In the genomic region with DNA sequence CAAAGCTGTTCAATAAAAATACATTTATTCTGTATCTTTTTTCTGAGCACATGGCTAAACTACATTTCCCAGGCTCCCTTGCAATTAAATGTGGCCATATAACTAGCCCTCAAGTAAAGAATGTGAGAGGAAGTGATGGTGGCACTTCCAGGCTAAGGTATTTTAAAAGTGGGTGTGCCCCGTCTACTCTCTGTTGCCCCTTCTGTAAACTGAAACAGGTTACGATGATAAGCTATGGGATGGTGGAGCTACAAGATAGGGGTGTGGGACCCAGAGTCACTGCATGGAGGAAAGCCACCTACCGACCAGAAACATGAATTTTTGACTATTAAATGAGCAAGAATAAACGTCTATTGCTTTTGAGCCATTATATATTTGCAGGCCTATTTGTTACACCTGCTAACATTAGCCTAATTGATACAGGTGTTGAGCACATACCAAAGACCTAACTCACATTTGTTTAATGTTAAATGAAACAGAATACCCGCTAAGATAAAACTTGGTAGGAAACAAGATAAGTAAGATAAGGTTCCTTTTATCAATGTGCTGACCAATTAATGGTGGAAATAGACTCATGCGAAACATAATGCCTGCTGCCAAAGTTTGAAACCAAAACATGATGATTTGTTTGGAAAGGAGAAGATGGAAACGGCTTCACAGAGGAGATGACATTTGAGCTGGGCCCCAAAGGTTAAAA, we compare ENCODE assay signal across 11 cellular contexts. TPM values are rescaled to one million over a fixed set of nuclear protein-coding genes. Genes with fewer than 3 reads are reported as not detected.
DNase-seq lines count a peak whose midpoint lies in the region; ATAC-seq, FAIRE-seq and TF ChIP-seq lines count a peak whose summit lies in the region.
"Had no signal": no experiment of that assay in that cellular context is flagged by ENCODE, and none has a peak within 500 bp of the region (broad histone marks: within the 10 kb centered on the region; RNA-seq: fewer than 3 reads in every experiment).

No MANE protein-coding gene starts in this region.

- WGBS in HepG2 (ENCODE audit: low lambda C conversion rate), result 7% methylated on average over 7 of the region's 7 CpGs
- 47% methylated on average over 7 of the region's 7 CpGs for WGBS in right lobe of liver (ENCODE audit: insufficient coverage, low coverage, low lambda C conversion rate, missing lambda C conversion rate)

- no peak overlapping the region for H3K9ac ChIP-seq in HepG2 (ENCODE audit: insufficient read depth, low read depth, low read length)
- H3K9ac ChIP-seq in iPS-20b (ENCODE audit: low read depth, low read length), result no peak overlapping the region

- CTCF ChIA-PET in HepG2 (lab: Yijun Ruan, JAX; ENCODE audit: low intra/inter-chr PET ratio, low total read pairs), result no interaction called here

- H3K27ac ChIP-seq in HepG2 (ENCODE audit: extremely low read length, insufficient read depth, low read length), result no peak overlapping the region
- no peak overlapping the region for H3K27ac ChIP-seq in right lobe of liver
- 0 out of 2 replicates have a peak overlapping the region, but pooled peaks have one; percentile 2 for H3K27ac ChIP-seq in VCaP
- no peak overlapping the region for H3K27ac ChIP-seq in iPS-20b (ENCODE audit: low read length)
- peak overlapping the region; percentile 93 for H3K27ac ChIP-seq in vagina

- H3K79me2 ChIP-seq in HepG2 (ENCODE audit: insufficient read depth, low read length), result no peaks in the 10 kb centered on the region

- in situ Hi-C loops in HepG2 (cut with HindIII; ENCODE audit: extremely low pct_ligation_motif_present, low pct_unique_long_range_greater_than_20kb), result no loop called here

- H3K4me1 ChIP-seq in HepG2 (ENCODE audit: insufficient read depth, low read length) (peaks cover 40% of the 10 kb centered on the region), right lobe of liver (peaks cover 0 to 8% (median 0%) of the 10 kb centered on the region in 4 donors), iPS-20b (ENCODE audit: insufficient read depth, low read length) (peaks cover 28% of the 10 kb centered on the region; the same call in 1 of the 2 replicates), vagina (peaks cover 60% of the 10 kb centered on the region)

- H3K4me3 ChIP-seq in HepG2 (replicated peaks in 1 of 3; ENCODE audit: insufficient read depth in 1 of 3, low read depth in 2 of 3, low read length in 3 of 3), result peak overlapping the region in 2 of 3 experiments; percentile 18 to 29; a peak in 3 of 6 replicates
- no peak overlapping the region for H3K4me3 ChIP-seq in right lobe of liver
- peak overlapping the region; percentile 88 for H3K4me3 ChIP-seq in iPS-20b (ENCODE audit: low read length)
- H3K4me3 ChIP-seq in vagina, result peak overlapping the region in 1 of 2 donors; percentile 64

- H3K36me3 ChIP-seq in HepG2 (replicated peaks in 1 of 2; ENCODE audit: control insufficient read depth in 1 of 2, insufficient read depth in 2 of 2, low read length in 2 of 2), result no peaks in the 10 kb centered on the region
- H3K36me3 ChIP-seq in right lobe of liver, result no peaks in the 10 kb centered on the region
- H3K36me3 ChIP-seq in iPS-20b (ENCODE audit: insufficient read depth, low read depth, low read length), result no peaks in the 10 kb centered on the region
- no peaks in the 10 kb centered on the region for H3K36me3 ChIP-seq in vagina

- POLR2A ChIA-PET in HepG2 (lab: Yijun Ruan, JAX), result no interaction called here

- TF ChIP-seq EP300 in HepG2 (IDR thresholded peaks at IDR 0.05; ENCODE audit: low read depth in 2 of 2, low read length in 2 of 2) (no peak), HepG2 (CRISPR knock-in tag; IDR thresholded peaks at IDR 0.05; ENCODE audit: borderline replicate concordance) (no peak)

- TF ChIP-seq POLR2A in HepG2 (IDR thresholded peaks at IDR 0.05; ENCODE audit: insufficient read depth in 1 of 2, low read depth in 2 of 2, low read length in 2 of 2) (no peak), right lobe of liver (IDR thresholded peaks at IDR 0.05) (no peak), vagina (IDR thresholded peaks at IDR 0.05) (no peak)

- H3K9me3 ChIP-seq in HepG2 (ENCODE audit: low read length), result no peaks in the 10 kb centered on the region
- H3K9me3 ChIP-seq in right lobe of liver, result no peaks in the 10 kb centered on the region
- no peaks in the 10 kb centered on the region for H3K9me3 ChIP-seq in iPS-20b (ENCODE audit: insufficient read depth, low read depth, low read length)
- no peaks in the 10 kb centered on the region for H3K9me3 ChIP-seq in vagina

- no peak for ATAC-seq in HepG2
- ATAC-seq in right lobe of liver, result no peak
- ATAC-seq in GM21447 (IDR thresholded peaks at IDR 0.05; ENCODE audit: unreplicated experiment), result no peak

- peak overlapping the region; percentile 100 for H3K4me2 ChIP-seq in HepG2 (ENCODE audit: low read depth, low read length)

- no peak for TF ChIP-seq RAD21 in HepG2 (CRISPR knock-in tag; IDR thresholded peaks at IDR 0.05)

- DNase-seq in HepG2 (ENCODE audit: low spot score), result peak; percentile 15
- DNase-seq in right lobe of liver, result no peak
- DNase-seq in vagina (ENCODE audit: extremely low spot score in 2 of 2), result no peak
- no peak for DNase-seq in NCI-H2227 (lab: John Stamatoyannopoulos, UW; ENCODE audit: unreplicated experiment)
- DNase-seq in NCI-H226, result no peak
- DNase-seq: NCI-H187 treated with DMSO at 0.1 percent for 48 hours had no signal

- intact Hi-C loops in HepG2 (cut with micrococcal nuclease; ENCODE audit: unreplicated experiment) (loop anchor here (5.0 kb wide), 1 partner anchor 148 kb away; no protein-coding TSS in a partner anchor), right lobe of liver (cut with DNase I) (no loop called here), vagina (cut with DNase I) (loop anchor here (5.0 to 10.0 kb wide), 2 partner anchors 125 to 158 kb away; no protein-coding TSS in a partner anchor)

- TF ChIP-seq CTCF in HepG2 (CRISPR knock-in tag; IDR thresholded peaks at IDR 0.05) (0 out of 2 replicates have a peak, but pooled peaks have one; percentile 6), right lobe of liver (IDR thresholded peaks at IDR 0.05) (no peak), VCaP (conservative IDR thresholded peaks at IDR 0.05) (no peak), vagina (IDR thresholded peaks at IDR 0.05) (no peak)

- no peaks in the 10 kb centered on the region for H4K20me1 ChIP-seq in HepG2 (ENCODE audit: insufficient read depth, low read length)

- no peak for FAIRE-seq in HepG2 (lab: Jason Lieb, UNC)
- FAIRE-seq: bronchial epithelial cell, urothelium cell line had no signal

- H3K27me3 ChIP-seq in HepG2 (ENCODE audit: control insufficient read depth in 1 of 2, insufficient read depth in 2 of 2, low read length in 2 of 2), result peaks cover 0 to 21% of the 10 kb centered on the region in 2 experiments; a peak in 4 of 5 replicates
- H3K27me3 ChIP-seq in right lobe of liver, result peaks cover 0 to 10% of the 10 kb centered on the region in 2 donors
- no peaks in the 10 kb centered on the region; the same call in 1 of the 2 replicates for H3K27me3 ChIP-seq in iPS-20b (ENCODE audit: insufficient read depth, low read length)
- H3K27me3 ChIP-seq in vagina, result no peaks in the 10 kb centered on the region

- TSS peak; percentile 46 for BruUV-seq in HepG2 (replicated peaks; lab: Mats Ljungman, UMichigan)

- peak overlapping the region; percentile 8 for H2AFZ ChIP-seq in HepG2 (ENCODE audit: low read length)

TF ChIP-seq in HepG2, 621 proteins besides CTCF, POLR2A, EP300 and RAD21 (continues in another document):
- TF ChIP-seq RXRA (CRISPR knock-in tag; IDR thresholded peaks at IDR 0.05), result no peak
- TF ChIP-seq MED8 (CRISPR knock-in tag; IDR thresholded peaks at IDR 0.05; ENCODE audit: insufficient replicate concordance), result no peak
- no peak for TF ChIP-seq SPEN (CRISPR knock-in tag; IDR thresholded peaks at IDR 0.05; ENCODE audit: low read depth)
- TF ChIP-seq ZNF143 (CRISPR knock-in tag; IDR thresholded peaks at IDR 0.05), result peak; percentile 78
- no peak for TF ChIP-seq TOPORS (CRISPR knock-in tag; IDR thresholded peaks at IDR 0.05)
- no peak for TF ChIP-seq MLLT10 (CRISPR knock-in tag; IDR thresholded peaks at IDR 0.05)

RNA-seq across cellular contexts. Expression of a gene that starts 3.0 kb away (rescaled TPM):
- total RNA-seq in HepG2 (2016; rRNA removed; fragmentation: Illumina TruSeq; extraction: Trizol) (14.6 and 15.5 TPM in 2 replicates), right lobe of liver (10 to 100 TPM; 16.8 to 33.7 (median 23.5) TPM), vagina (130 TPM)
- total RNA-seq in HepG2 (2016; cell fraction: cytosol; rRNA removed; fragmentation: Illumina TruSeq; extraction: Trizol; ENCODE audit: low read depth), result 3.6 and 4.1 TPM in 2 replicates
- 13.7 and 16.0 TPM in 2 replicates for total RNA-seq in HepG2 (2016; cell fraction: insoluble cytoplasmic fraction; rRNA removed; fragmentation: Illumina TruSeq; extraction: Trizol)
- total RNA-seq in HepG2 (2016; cell fraction: membrane; rRNA removed; fragmentation: Illumina TruSeq; extraction: Trizol), result 11.6 and 12.0 TPM in 2 replicates
- total RNA-seq in HepG2 (2016; cell fraction: nucleus; rRNA removed; fragmentation: Illumina TruSeq; extraction: Trizol), result 17.8 and 19.2 TPM in 2 replicates
- polyA plus RNA-seq in HepG2 (2011; rRNA removed), result 22.6 and 24.6 TPM in 2 replicates
- polyA plus RNA-seq in HepG2 (2011; cell fraction: cytosol; rRNA removed), result 16.8 and 28.6 TPM in 2 replicates
- 31.3 and 40.2 TPM in 2 replicates for polyA plus RNA-seq in HepG2 (2011; cell fraction: nucleus; rRNA removed)
- 22.4 and 23.4 TPM in 2 replicates for polyA plus RNA-seq in HepG2 (2012)
- 3.4 and 3.5 TPM in 2 replicates for polyA plus RNA-seq in HepG2 (2016; cell fraction: cytosol; fragmentation: Illumina TruSeq; extraction: Trizol; ENCODE audit: low read depth)
- polyA plus RNA-seq in HepG2 (2016; cell fraction: insoluble cytoplasmic fraction; fragmentation: Illumina TruSeq; extraction: Trizol; ENCODE audit: low read depth), result 18.8 and 20.1 TPM in 2 replicates
- 10.6 and 11.8 TPM in 2 replicates for polyA plus RNA-seq in HepG2 (2016; cell fraction: membrane; fragmentation: Illumina TruSeq; extraction: Trizol; ENCODE audit: low read depth)
- 17.9 and 20.2 TPM in 2 replicates for polyA plus RNA-seq in HepG2 (2016; cell fraction: nucleus; fragmentation: Illumina TruSeq; extraction: Trizol; ENCODE audit: insufficient read depth, low read depth)
- polyA minus RNA-seq in HepG2 (2011; rRNA and poly(A)+ RNA removed; ENCODE audit: low replicate concordance), result 37.8 and 75.6 TPM in 2 replicates
- 19.1 and 20.6 TPM in 2 replicates for polyA minus RNA-seq in HepG2 (2011; cell fraction: cytosol; rRNA and poly(A)+ RNA removed)
- polyA minus RNA-seq in HepG2 (2011; cell fraction: nucleus; rRNA and poly(A)+ RNA removed), result 45.1 and 62.6 TPM in 2 replicates

Comparison
In these comparisons a context has a peak if more than half of its experiments do, and no peak if none do; other contexts are left out.
1. H3K4me3 ChIP-seq: peak in HepG2 (2 of 3) and iPS-20b (single experiment); none in right lobe of liver (0 of 3).
2. intact Hi-C loops: an anchor here in HepG2 (5.0 kb wide) and vagina (5.0 to 10.0 kb wide); none called in right lobe of liver.
3. H3K27ac ChIP-seq: peak in VCaP (single experiment) and vagina (single experiment); none in HepG2 (single experiment), right lobe of liver (0 of 3) and iPS-20b (single experiment).